Comparison of ENCODE assay signal across 1 cellular context in the genomic region with DNA sequence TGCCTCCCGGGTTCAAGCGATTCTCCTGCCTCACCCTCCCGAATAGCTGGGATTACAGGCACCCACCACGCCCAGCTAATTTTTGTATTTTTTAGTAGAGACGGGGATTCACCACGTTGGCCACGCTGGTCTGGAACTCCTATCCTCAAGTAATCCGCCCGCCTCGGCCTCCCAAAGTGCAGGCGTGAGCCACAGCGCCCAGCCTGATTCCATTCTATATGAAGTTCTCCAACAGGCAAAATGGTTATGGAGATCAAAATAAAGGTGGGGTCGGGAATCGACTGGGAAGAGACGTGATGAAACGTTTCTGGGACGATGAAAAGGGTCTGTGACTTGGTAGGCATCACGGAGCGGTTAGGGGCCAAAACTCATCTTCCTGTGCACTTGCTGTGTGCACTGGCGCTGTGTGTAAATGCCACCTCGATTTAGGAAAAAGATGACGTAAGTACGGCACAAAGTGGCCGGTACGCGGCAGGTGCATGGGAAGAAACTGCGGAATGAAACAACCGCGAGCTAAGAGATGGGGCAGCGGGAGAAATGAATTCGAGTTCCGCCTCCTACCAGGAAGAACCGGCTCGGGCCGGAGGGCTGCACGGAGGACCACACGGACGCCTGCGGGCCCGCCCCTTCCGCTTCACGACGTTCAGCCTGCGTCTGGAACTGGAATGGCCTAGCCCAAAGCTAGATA.
TF ChIP-seq lines count a peak whose summit lies in the region.

No MANE protein-coding gene starts in this region.

TF ChIP-seq in SK-N-SH, 30 proteins besides CTCF, POLR2A, EP300 and RAD21 (continued from another document):
- TF ChIP-seq REST (IDR thresholded peaks at IDR 0.05; ENCODE audit: low read depth, low read length), result peak; percentile 74; the same call in 1 of the 2 replicates
- TF ChIP-seq NRF1 (IDR thresholded peaks at IDR 0.05; ENCODE audit: low read depth, low read length), result no peak
- TF ChIP-seq MXI1 (IDR thresholded peaks at IDR 0.05; ENCODE audit: low read depth, low read length), result peak; percentile 83; the same call in 1 of the 2 replicates
- TF ChIP-seq EZH2phosphoT487 (IDR thresholded peaks at IDR 0.05; ENCODE audit: borderline replicate concordance, low read depth), result no peak
- TF ChIP-seq, protein P1, sequence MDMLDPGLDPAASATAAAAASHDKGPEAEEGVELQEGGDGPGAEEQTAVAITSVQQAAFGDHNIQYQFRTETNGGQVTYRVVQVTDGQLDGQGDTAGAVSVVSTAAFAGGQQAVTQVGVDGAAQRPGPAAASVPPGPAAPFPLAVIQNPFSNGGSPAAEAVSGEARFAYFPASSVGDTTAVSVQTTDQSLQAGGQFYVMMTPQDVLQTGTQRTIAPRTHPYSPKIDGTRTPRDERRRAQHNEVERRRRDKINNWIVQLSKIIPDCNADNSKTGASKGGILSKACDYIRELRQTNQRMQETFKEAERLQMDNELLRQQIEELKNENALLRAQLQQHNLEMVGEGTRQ (IDR thresholded peaks at IDR 0.05; ENCODE audit: borderline replicate concordance, low read depth, low read length), result no peak; the same call in 1 of the 2 replicates
- TF ChIP-seq POLR2AphosphoS5 (IDR thresholded peaks at IDR 0.05; ENCODE audit: low read depth, low read length), result peak; percentile 86
- peak; percentile 84 for TF ChIP-seq ELF1 (IDR thresholded peaks at IDR 0.05)
- TF ChIP-seq, protein P2, sequence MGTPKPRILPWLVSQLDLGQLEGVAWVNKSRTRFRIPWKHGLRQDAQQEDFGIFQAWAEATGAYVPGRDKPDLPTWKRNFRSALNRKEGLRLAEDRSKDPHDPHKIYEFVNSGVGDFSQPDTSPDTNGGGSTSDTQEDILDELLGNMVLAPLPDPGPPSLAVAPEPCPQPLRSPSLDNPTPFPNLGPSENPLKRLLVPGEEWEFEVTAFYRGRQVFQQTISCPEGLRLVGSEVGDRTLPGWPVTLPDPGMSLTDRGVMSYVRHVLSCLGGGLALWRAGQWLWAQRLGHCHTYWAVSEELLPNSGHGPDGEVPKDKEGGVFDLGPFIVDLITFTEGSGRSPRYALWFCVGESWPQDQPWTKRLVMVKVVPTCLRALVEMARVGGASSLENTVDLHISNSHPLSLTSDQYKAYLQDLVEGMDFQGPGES (IDR thresholded peaks at IDR 0.05; ENCODE audit: low read depth, low read length), result no peak
- TF ChIP-seq GABPA (IDR thresholded peaks at IDR 0.05; ENCODE audit: low read depth), result peak; percentile 82
- TF ChIP-seq MEF2A (IDR thresholded peaks at IDR 0.05; ENCODE audit: borderline replicate concordance, low read depth), result no peak
- no peak for TF ChIP-seq FOSL2 (IDR thresholded peaks at IDR 0.05; ENCODE audit: borderline replicate concordance, low read depth)
- TF ChIP-seq, protein P3, sequence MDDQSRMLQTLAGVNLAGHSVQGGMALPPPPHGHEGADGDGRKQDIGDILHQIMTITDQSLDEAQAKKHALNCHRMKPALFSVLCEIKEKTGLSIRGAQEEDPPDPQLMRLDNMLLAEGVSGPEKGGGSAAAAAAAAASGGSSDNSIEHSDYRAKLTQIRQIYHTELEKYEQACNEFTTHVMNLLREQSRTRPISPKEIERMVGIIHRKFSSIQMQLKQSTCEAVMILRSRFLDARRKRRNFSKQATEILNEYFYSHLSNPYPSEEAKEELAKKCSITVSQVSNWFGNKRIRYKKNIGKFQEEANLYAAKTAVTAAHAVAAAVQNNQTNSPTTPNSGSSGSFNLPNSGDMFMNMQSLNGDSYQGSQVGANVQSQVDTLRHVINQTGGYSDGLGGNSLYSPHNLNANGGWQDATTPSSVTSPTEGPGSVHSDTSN (IDR thresholded peaks at IDR 0.05), result peak; percentile 26; the same call in 1 of the 2 replicates
- TF ChIP-seq TAF1 (IDR thresholded peaks at IDR 0.05; ENCODE audit: borderline replicate concordance, low read depth, low read length), result peak; percentile 82
